Comparison of ENCODE assay signal across 8 cellular contexts in genomic region chr6:126268087-126268486, GRCh38.
A peak's percentile ranks its signal among the peaks of the same experiment; 100 is the strongest.
DNase-seq lines count a peak whose midpoint lies in the region; ATAC-seq lines count a peak whose summit lies in the region.
"Had no signal": no experiment of that assay in that cellular context is flagged by ENCODE, and none has a peak within 500 bp of the region (broad histone marks: within the 10 kb centered on the region; RNA-seq: fewer than 3 reads in every experiment).

No MANE protein-coding gene starts in this region.

- H3K4me1 Mint-ChIP-seq in activated CD8-positive, alpha-beta T cell treated with anti-CD3 and anti-CD28 coated beads, Interleukin-2, amount 10 ng/mL, durations not matched to agents 7 days and 5 days (ENCODE audit: low read depth), result no peaks in the 10 kb centered on the region

- no peak overlapping the region for H3K4me3 Mint-ChIP-seq in activated CD8-positive, alpha-beta T cell treated with anti-CD3 and anti-CD28 coated beads, Interleukin-2, amount 10 ng/mL, durations not matched to agents 7 days and 5 days

- H3K27ac Mint-ChIP-seq in activated CD8-positive, alpha-beta T cell treated with anti-CD3 and anti-CD28 coated beads, Interleukin-2, amount 10 ng/mL, durations not matched to agents 7 days and 5 days, result no peak overlapping the region

- ATAC-seq in GM18907 (IDR thresholded peaks at IDR 0.05; ENCODE audit: unreplicated experiment), result peak; percentile 98
- peak; percentile 87 for ATAC-seq in HG02571 (IDR thresholded peaks at IDR 0.05; ENCODE audit: unreplicated experiment)
- ATAC-seq in HG03558 (IDR thresholded peaks at IDR 0.05; ENCODE audit: extremely low read depth, unreplicated experiment), result peak; percentile 61
- ATAC-seq in activated CD8-positive, alpha-beta T cell treated with anti-CD3 and anti-CD28 coated beads, Interleukin-2, amount 10 ng/mL, durations not matched to agents 7 days and 5 days, result no peak

- CTCF ChIA-PET in activated CD8-positive, alpha-beta T cell treated with anti-CD3 and anti-CD28 coated beads, Interleukin-2, amount 10 ng/mL, durations not matched to agents 7 days and 5 days (lab: Charles Lee), result no interaction called here

- DNase-seq in retina, result peak; percentile 8
- DNase-seq in pons (ENCODE audit: low spot score), result no peak
- no peak for DNase-seq in activated CD8-positive, alpha-beta T cell treated with anti-CD3 and anti-CD28 coated beads, Interleukin-2, amount 10 ng/mL, durations not matched to agents 7 days and 5 days
- DNase-seq in activated gamma-delta T cell (lab: John Stamatoyannopoulos, UW), result no peak
- DNase-seq: NCI-H1694 treated with DMSO at 0.1 percent for 48 hours had no signal

- no peaks in the 10 kb centered on the region for H3K9me3 Mint-ChIP-seq in activated CD8-positive, alpha-beta T cell treated with anti-CD3 and anti-CD28 coated beads, Interleukin-2, amount 10 ng/mL, durations not matched to agents 7 days and 5 days (ENCODE audit: insufficient read depth)

- no peaks in the 10 kb centered on the region for H3K36me3 Mint-ChIP-seq in activated CD8-positive, alpha-beta T cell treated with anti-CD3 and anti-CD28 coated beads, Interleukin-2, amount 10 ng/mL, durations not matched to agents 7 days and 5 days (ENCODE audit: low read depth)

- no peaks in the 10 kb centered on the region for H3K27me3 Mint-ChIP-seq in activated CD8-positive, alpha-beta T cell treated with anti-CD3 and anti-CD28 coated beads, Interleukin-2, amount 10 ng/mL, durations not matched to agents 7 days and 5 days (ENCODE audit: low read depth)

- POLR2A ChIA-PET in activated CD8-positive, alpha-beta T cell treated with anti-CD3 and anti-CD28 coated beads, Interleukin-2, amount 10 ng/mL, durations not matched to agents 7 days and 5 days (lab: Charles Lee), result no interaction called here
